Comparison of ENCODE assay signal across 7 cellular contexts in the genomic region with DNA sequence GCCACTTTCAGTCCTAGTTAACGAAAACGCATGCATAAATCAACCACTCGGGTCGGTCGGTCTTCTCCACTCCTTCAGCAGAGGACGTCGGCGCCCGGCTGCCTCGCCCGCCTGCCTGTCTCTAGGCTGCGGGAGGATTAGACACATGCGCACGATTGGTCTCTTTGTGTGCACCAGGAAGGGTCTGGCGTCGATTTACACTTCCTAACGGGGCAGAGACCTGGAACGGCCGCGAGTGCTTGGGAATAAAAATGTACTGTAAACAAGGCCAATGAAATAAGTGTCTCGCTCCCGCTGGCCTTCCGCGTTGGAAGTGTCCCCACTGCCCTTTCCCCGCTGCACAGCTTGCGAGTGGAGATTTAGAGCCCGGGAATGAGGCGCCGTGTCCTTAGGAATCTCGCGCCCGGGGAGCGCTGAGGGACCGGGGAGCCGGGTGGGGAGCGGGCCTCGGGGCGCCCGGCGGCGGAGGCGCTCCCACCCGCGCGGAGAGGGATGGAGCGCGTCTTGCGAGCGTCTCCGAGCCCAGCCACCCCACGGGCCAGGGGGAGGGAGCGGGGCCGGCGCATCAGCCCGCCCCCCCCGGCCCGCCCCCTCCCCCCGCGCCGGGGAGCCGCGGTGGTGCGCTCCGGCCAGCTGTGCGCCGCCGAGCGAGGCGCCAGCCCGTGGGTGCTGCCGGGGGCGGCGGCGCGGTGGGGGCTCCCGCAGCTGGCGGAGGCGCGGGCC. TPM values are rescaled to one million over a fixed set of nuclear protein-coding genes. Genes with fewer than 3 reads are reported as not detected.
DNase-seq lines count a peak whose midpoint lies in the region; ATAC-seq, FAIRE-seq and TF ChIP-seq lines count a peak whose summit lies in the region.

Gene DOK6 (plus strand): TSS at position 636 of the 723 bp plus-strand sequence.

- SMC1A ChIA-PET in GM12878 (lab: Charles Lee; ENCODE audit: uncharacterized antibody, unreplicated experiment), result no interaction called here

- CTCF ChIA-PET in GM12878 (lab: Yijun Ruan, JAX), result no interaction called here

- 19% methylated on average over 32 of the region's 79 CpGs for WGBS in GM12878 (ENCODE audit: insufficient coverage, insufficient replicate concordance, low lambda C conversion rate, missing lambda C conversion rate)
- 0 to 1% (median 1%) methylated on average over 46 to 74 of the region's 79 CpGs for WGBS in psoas muscle, 3 donors

- no peaks in the 10 kb centered on the region for H3K4me1 ChIP-seq in GM12878 (ENCODE audit: control insufficient read depth, insufficient read depth, low read length)
- no peaks in the 10 kb centered on the region for H3K4me1 ChIP-seq in psoas muscle

- H3K36me3 ChIP-seq in GM12878 (ENCODE audit: control insufficient read depth in 2 of 2, insufficient read depth in 2 of 2, low read length in 1 of 2), result no peaks in the 10 kb centered on the region
- H3K36me3 ChIP-seq in psoas muscle (ENCODE audit: insufficient read depth in 1 of 2, low read depth in 1 of 2), result no peaks in the 10 kb centered on the region

- no peak within 1 kb of the TSS for H3K4me2 ChIP-seq in GM12878 (ENCODE audit: control insufficient read depth, insufficient read depth)

- POLR2A ChIA-PET in GM12878 (lab: Charles Lee), result no interaction called here

- no peak for TF ChIP-seq EP300 in GM12878 (IDR thresholded peaks at IDR 0.05; ENCODE audit: borderline replicate concordance in 1 of 2, control insufficient read depth in 1 of 2, low read depth in 2 of 2, low read length in 2 of 2)

- no peak within 1 kb of the TSS for H2AFZ ChIP-seq in GM12878 (ENCODE audit: control insufficient read depth, low read depth, low read length)

- intact Hi-C loops in GM12878 (cut with micrococcal nuclease; ENCODE audit: unreplicated experiment), result no loop called here
- intact Hi-C loops in psoas muscle (cut with DNase I), result no loop called here

- H3K9me3 ChIP-seq in GM12878 (replicated peaks; ENCODE audit: control insufficient read depth, insufficient read depth, low read length), result no peaks in the 10 kb centered on the region; the same call in 2 of the 3 replicates
- H3K9me3 ChIP-seq in psoas muscle, result no peaks in the 10 kb centered on the region

- H3K27me3 ChIP-seq in GM12878 (replicated peaks in 1 of 2; ENCODE audit: control insufficient read depth in 2 of 2, insufficient read depth in 2 of 2, low read length in 1 of 2) (peaks cover 1 to 6% of the 10 kb centered on the region in 2 experiments; a peak in 2 of 4 replicates), psoas muscle (ENCODE audit: insufficient read depth in 3 of 3, low read length in 2 of 3) (peaks cover 0 to 29% (median 16%) of the 10 kb centered on the region in 3 donors)

- H3K27ac ChIP-seq in GM12878 (ENCODE audit: control insufficient read depth, insufficient read depth), result no peak within 1 kb of the TSS
- no peak within 1 kb of the TSS for H3K27ac ChIP-seq in psoas muscle

- TF ChIP-seq RAD21 in GM12878 (IDR thresholded peaks at IDR 0.05; ENCODE audit: insufficient read depth, low read depth, low read length), result no peak

- TF ChIP-seq CTCF in GM12878 (IDR thresholded peaks at IDR 0.05 in 2 of 3, conservative IDR thresholded peaks at IDR 0.05 in 1 of 3; ENCODE audit: control insufficient read depth in 2 of 3, extremely low read depth in 1 of 3, insufficient read depth in 1 of 3, low read depth in 3 of 3, low read length in 3 of 3) (no peak), psoas muscle (IDR thresholded peaks at IDR 0.05) (no peak)

- H3K79me2 ChIP-seq in GM12878 (ENCODE audit: control insufficient read depth, insufficient read depth, low read length), result no peaks in the 10 kb centered on the region

- H3K9ac ChIP-seq in GM12878 (ENCODE audit: control insufficient read depth, insufficient read depth, low read length), result no peak within 1 kb of the TSS

- in situ Hi-C loops in GM12878 (cut with MboI), result no loop called here

- FAIRE-seq in GM12878 (lab: Jason Lieb, UNC), result no peak

- peak; percentile 82 for DNase-seq in H4 (ENCODE audit: low spot score)
- DNase-seq in NCI-H345 (lab: John Stamatoyannopoulos, UW), result peak; percentile 82
- no peak for DNase-seq in GM12878 (ENCODE audit: low read depth, low spot score)
- DNase-seq in hepatic stellate cell (ENCODE audit: low spot score), result peak; percentile 22
- peak; percentile 24 to 51 for DNase-seq in psoas muscle
- no peak for DNase-seq in stimulated activated CD4-positive, alpha-beta T cell treated with anti-CD3 and anti-CD28 coated beads, Interleukin-1b, Interleukin-23, amount 100 ng/mL, for 48 hours

- RAD21 ChIA-PET in GM12878 (lab: Charles Lee; ENCODE audit: unreplicated experiment), result no interaction called here

- BruUV-seq in GM12878 (replicated peaks; lab: Mats Ljungman, UMichigan), result no TSS peak

- H4K20me1 ChIP-seq in GM12878 (ENCODE audit: control insufficient read depth, insufficient read depth), result no peaks in the 10 kb centered on the region

- no peak for TF ChIP-seq POLR2A in GM12878 (IDR thresholded peaks at IDR 0.05; ENCODE audit: low read depth, low read length)

- H3K4me3 ChIP-seq in GM12878, result no peak within 1 kb of the TSS
- peak within 1 kb of the TSS; percentile 58 for H3K4me3 ChIP-seq in psoas muscle

- ATAC-seq in GM12878, result no peak
- ATAC-seq in psoas muscle, result peak in 2 of 4 donors; percentile 35 to 46
- no peak for ATAC-seq in HG02840 (IDR thresholded peaks at IDR 0.05; ENCODE audit: low FRiP score, unreplicated experiment)

TF ChIP-seq in GM12878, 131 proteins besides CTCF, POLR2A, EP300 and RAD21:
- peak; percentile 51 for TF ChIP-seq SUZ12 (IDR thresholded peaks at IDR 0.05; ENCODE audit: unreplicated experiment)
- TF ChIP-seq ZBED1 (IDR thresholded peaks at IDR 0.05; ENCODE audit: borderline replicate concordance), result no peak
- no peak for TF ChIP-seq IKZF2 (IDR thresholded peaks at IDR 0.05)
- TF ChIP-seq TAF1 (IDR thresholded peaks at IDR 0.05; ENCODE audit: borderline replicate concordance, low read depth, low read length), result no peak
- no peak for TF ChIP-seq CREM (IDR thresholded peaks at IDR 0.05; ENCODE audit: low read depth)
- TF ChIP-seq NRF1 (conservative IDR thresholded peaks at IDR 0.05; ENCODE audit: low read depth, low read length), result no peak
- no peak for TF ChIP-seq ZBTB11 (CRISPR knock-in tag; IDR thresholded peaks at IDR 0.05)
- no peak for TF ChIP-seq TBL1XR1 (IDR thresholded peaks at IDR 0.05; ENCODE audit: low read depth, low read length)

RNA-seq across cellular contexts. Expression of gene DOK6, which starts in this region (rescaled TPM):
- total RNA-seq in H4 (2014; rRNA removed; shearing (Covaris generic)), result 3.4 and 8.6 TPM in 2 replicates
- total RNA-seq in GM12878 (2013; cell fraction: nucleolus; rRNA removed), result 0.05 and 0.08 TPM in 2 replicates
- total RNA-seq in GM12878 (2014; rRNA removed), result not detected in 2 replicates
- not detected in 2 replicates for total RNA-seq in GM12878 (2014; rRNA removed; fragmentation: Illumina TruSeq; extraction: Trizol)
- total RNA-seq in GM12878 (2021), result not detected in 2 replicates
- polyA plus RNA-seq in GM12878 (2011; ENCODE audit: low read depth), result 0.20 TPM
- not detected in 2 replicates for polyA plus RNA-seq in GM12878 (2011; rRNA removed)
- polyA plus RNA-seq in GM12878 (2011; cell fraction: cytosol; rRNA removed), result not detected in 2 replicates
- not detected in 2 replicates for polyA plus RNA-seq in GM12878 (2011; cell fraction: nucleus; rRNA removed)
- 0.30 and 0.39 TPM in 2 replicates for polyA plus RNA-seq in GM12878 (2012)
- 0.01 TPM in 1 of 2 replicates, not detected in the other for polyA plus RNA-seq in GM12878 (2014; fragmentation: Illumina TruSeq; extraction: Trizol)
- under 1 TPM; 0.04 to 0.05 TPM for polyA plus RNA-seq in GM12878 (2014; fragmentation: Nextera tagmentation; extraction: Ambion mirVana)
- polyA plus RNA-seq in GM12878 (2014; rRNA removed), result 0.01 TPM in 1 of 2 replicates, not detected in the other
- under 1 TPM; 0.05 to 0.09 TPM for polyA plus RNA-seq in GM12878 (2016; fragmentation: Nextera tagmentation; extraction: Ambion mirVana)
- polyA minus RNA-seq in GM12878 (2011; rRNA and poly(A)+ RNA removed), result not detected in 2 replicates
- polyA minus RNA-seq in GM12878 (2011; cell fraction: cytosol; rRNA and poly(A)+ RNA removed), result not detected in 2 replicates
- not detected in 2 replicates for polyA minus RNA-seq in GM12878 (2011; cell fraction: nucleus; rRNA and poly(A)+ RNA removed)
- total RNA-seq in psoas muscle, result under 1 TPM; 0.18 to 0.97 (median 0.39) TPM
- polyA plus RNA-seq in psoas muscle, result under 1 TPM; 0.05 to 0.17 (median 0.06) TPM

Comparison
In these comparisons a context has a peak if more than half of its experiments do, and no peak if none do; other contexts are left out.
1. Peak in DNase-seq and H3K4me3 ChIP-seq in psoas muscle; RNA of the gene not detected or under 1 TPM.
2. DNase-seq: peak in H4 (single experiment), NCI-H345 (single experiment) and hepatic stellate cell (single experiment); none in GM12878 (single experiment) and stimulated activated CD4-positive, alpha-beta T cell treated with anti-CD3 and anti-CD28 coated beads, Interleukin-1b, Interleukin-23, amount 100 ng/mL, for 48 hours (single experiment).